1 cellular context compared by ENCODE assay signal in genomic region chr5:176447538-176447981, GRCh38.
TF ChIP-seq lines count a peak whose summit lies in the region.

No MANE protein-coding gene starts in this region.

TF ChIP-seq in K562, 482 proteins besides CTCF, POLR2A, EP300 and RAD21 (continues in another document):
- TF ChIP-seq CREB3L1 (IDR thresholded peaks at IDR 0.05; ENCODE audit: borderline replicate concordance, low read depth) (no peak), NEUROD1 (IDR thresholded peaks at IDR 0.05; ENCODE audit: borderline replicate concordance, low read depth, low read length, partially characterized antibody) (no peak), ZNF395 (CRISPR knock-in tag; IDR thresholded peaks at IDR 0.05) (no peak), ZNF75A (CRISPR knock-in tag; IDR thresholded peaks at IDR 0.05) (no peak), CHCHD3 (CRISPR knock-in tag; IDR thresholded peaks at IDR 0.05) (no peak), MYC (IDR thresholded peaks at IDR 0.05; ENCODE audit: low read depth, low read length) (no peak), MYC (CRISPR knock-in tag; IDR thresholded peaks at IDR 0.05; ENCODE audit: borderline replicate concordance, low read depth) (0 out of 2 replicates have a peak, but pooled peaks have one; percentile 18), JUND (IDR thresholded peaks at IDR 0.05; ENCODE audit: borderline replicate concordance, low read depth, low read length) (no peak), JUND (tag; IDR thresholded peaks at IDR 0.05; ENCODE audit: borderline replicate concordance, low read depth, low read length) (no peak), HSF4 (CRISPR knock-in tag; IDR thresholded peaks at IDR 0.05; ENCODE audit: borderline replicate concordance) (no peak), BRD9 (IDR thresholded peaks at IDR 0.05; ENCODE audit: low read depth, partially characterized antibody) (peak; percentile 13), COPS2 (conservative IDR thresholded peaks at IDR 0.05) (no peak), ARID1B (IDR thresholded peaks at IDR 0.05) (no peak), SRF (CRISPR knock-in tag; IDR thresholded peaks at IDR 0.05) (no peak), MTA2 (IDR thresholded peaks at IDR 0.05; ENCODE audit: low read depth) (no peak), SIN3A (IDR thresholded peaks at IDR 0.05; ENCODE audit: borderline replicate concordance in 2 of 2, control insufficient read depth in 1 of 2, low read depth in 2 of 2, low read length in 2 of 2) (no peak), ZNF57 (CRISPR knock-in tag; IDR thresholded peaks at IDR 0.05) (no peak), HMGN3 (IDR thresholded peaks at IDR 0.05; ENCODE audit: borderline replicate concordance, extremely low read depth, insufficient read length, low read depth, low read length) (peak; percentile 21), DIDO1 (tag; IDR thresholded peaks at IDR 0.05; ENCODE audit: low read depth) (no peak), ILF3 (IDR thresholded peaks at IDR 0.05; ENCODE audit: borderline replicate concordance) (no peak), TAF1 (IDR thresholded peaks at IDR 0.05; ENCODE audit: control insufficient read depth, extremely low read depth, insufficient read depth, low read length, severe bottlenecking) (no peak), CBFA2T2 (conservative IDR thresholded peaks at IDR 0.05) (no peak), ZNF23 (CRISPR knock-in tag; IDR thresholded peaks at IDR 0.05) (no peak), SRSF9 (IDR thresholded peaks at IDR 0.05; ENCODE audit: borderline replicate concordance, low read depth, low read length) (no peak), MAFG (tag; conservative IDR thresholded peaks at IDR 0.05) (no peak), SMARCB1 (IDR thresholded peaks at IDR 0.05; ENCODE audit: insufficient read length, low read depth) (no peak), ZNF184 (CRISPR knock-in tag; IDR thresholded peaks at IDR 0.05) (no peak), ZNF280A (IDR thresholded peaks at IDR 0.05; ENCODE audit: low read depth, partially characterized antibody) (no peak), ZSCAN29 (IDR thresholded peaks at IDR 0.05) (no peak), POLR2G (IDR thresholded peaks at IDR 0.05; ENCODE audit: low read depth, low read length) (peak; percentile 61; the same call in 1 of the 2 replicates), ZBTB2 (IDR thresholded peaks at IDR 0.05) (no peak), ZHX1 (conservative IDR thresholded peaks at IDR 0.05; ENCODE audit: low read length) (no peak), ZBTB17 (CRISPR knock-in tag; IDR thresholded peaks at IDR 0.05) (no peak), MYBL2 (IDR thresholded peaks at IDR 0.05; ENCODE audit: low read depth) (no peak), MYBL2 (CRISPR knock-in tag; IDR thresholded peaks at IDR 0.05; ENCODE audit: borderline replicate concordance) (no peak), MBD1 (CRISPR knock-in tag; IDR thresholded peaks at IDR 0.05) (no peak), RBFOX2 (IDR thresholded peaks at IDR 0.05; ENCODE audit: low read depth, low read length) (peak; percentile 76), YY1 (IDR thresholded peaks at IDR 0.05; ENCODE audit: borderline replicate concordance in 1 of 3, control insufficient read depth in 1 of 3, extremely low read depth in 1 of 3, insufficient read depth in 3 of 3, insufficient read length in 1 of 3, insufficient replicate concordance in 2 of 3, low read depth in 1 of 3, low read length in 2 of 3) (peak in 2 of 3 experiments; percentile 15 to 78), ZNF740 (CRISPR knock-in tag; IDR thresholded peaks at IDR 0.05) (0 out of 2 replicates have a peak, but pooled peaks have one; percentile 19), ZNF740 (tag; IDR thresholded peaks at IDR 0.05) (no peak), ZNF212 (CRISPR knock-in tag; IDR thresholded peaks at IDR 0.05) (no peak), POLR2H (tag; IDR thresholded peaks at IDR 0.05; ENCODE audit: low read depth) (no peak), NCOA1 (IDR thresholded peaks at IDR 0.05; ENCODE audit: low read depth) (no peak), PTTG1 (tag; IDR thresholded peaks at IDR 0.05; ENCODE audit: low read depth) (no peak)
- TF ChIP-seq, protein P1, sequence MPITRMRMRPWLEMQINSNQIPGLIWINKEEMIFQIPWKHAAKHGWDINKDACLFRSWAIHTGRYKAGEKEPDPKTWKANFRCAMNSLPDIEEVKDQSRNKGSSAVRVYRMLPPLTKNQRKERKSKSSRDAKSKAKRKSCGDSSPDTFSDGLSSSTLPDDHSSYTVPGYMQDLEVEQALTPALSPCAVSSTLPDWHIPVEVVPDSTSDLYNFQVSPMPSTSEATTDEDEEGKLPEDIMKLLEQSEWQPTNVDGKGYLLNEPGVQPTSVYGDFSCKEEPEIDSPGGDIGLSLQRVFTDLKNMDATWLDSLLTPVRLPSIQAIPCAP (CRISPR knock-in tag; IDR thresholded peaks at IDR 0.05; ENCODE audit: borderline replicate concordance), result no peak
- TF ChIP-seq, protein P2, sequence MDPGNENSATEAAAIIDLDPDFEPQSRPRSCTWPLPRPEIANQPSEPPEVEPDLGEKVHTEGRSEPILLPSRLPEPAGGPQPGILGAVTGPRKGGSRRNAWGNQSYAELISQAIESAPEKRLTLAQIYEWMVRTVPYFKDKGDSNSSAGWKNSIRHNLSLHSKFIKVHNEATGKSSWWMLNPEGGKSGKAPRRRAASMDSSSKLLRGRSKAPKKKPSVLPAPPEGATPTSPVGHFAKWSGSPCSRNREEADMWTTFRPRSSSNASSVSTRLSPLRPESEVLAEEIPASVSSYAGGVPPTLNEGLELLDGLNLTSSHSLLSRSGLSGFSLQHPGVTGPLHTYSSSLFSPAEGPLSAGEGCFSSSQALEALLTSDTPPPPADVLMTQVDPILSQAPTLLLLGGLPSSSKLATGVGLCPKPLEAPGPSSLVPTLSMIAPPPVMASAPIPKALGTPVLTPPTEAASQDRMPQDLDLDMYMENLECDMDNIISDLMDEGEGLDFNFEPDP (CRISPR knock-in tag; IDR thresholded peaks at IDR 0.05), result no peak
- TF ChIP-seq, protein P3, sequence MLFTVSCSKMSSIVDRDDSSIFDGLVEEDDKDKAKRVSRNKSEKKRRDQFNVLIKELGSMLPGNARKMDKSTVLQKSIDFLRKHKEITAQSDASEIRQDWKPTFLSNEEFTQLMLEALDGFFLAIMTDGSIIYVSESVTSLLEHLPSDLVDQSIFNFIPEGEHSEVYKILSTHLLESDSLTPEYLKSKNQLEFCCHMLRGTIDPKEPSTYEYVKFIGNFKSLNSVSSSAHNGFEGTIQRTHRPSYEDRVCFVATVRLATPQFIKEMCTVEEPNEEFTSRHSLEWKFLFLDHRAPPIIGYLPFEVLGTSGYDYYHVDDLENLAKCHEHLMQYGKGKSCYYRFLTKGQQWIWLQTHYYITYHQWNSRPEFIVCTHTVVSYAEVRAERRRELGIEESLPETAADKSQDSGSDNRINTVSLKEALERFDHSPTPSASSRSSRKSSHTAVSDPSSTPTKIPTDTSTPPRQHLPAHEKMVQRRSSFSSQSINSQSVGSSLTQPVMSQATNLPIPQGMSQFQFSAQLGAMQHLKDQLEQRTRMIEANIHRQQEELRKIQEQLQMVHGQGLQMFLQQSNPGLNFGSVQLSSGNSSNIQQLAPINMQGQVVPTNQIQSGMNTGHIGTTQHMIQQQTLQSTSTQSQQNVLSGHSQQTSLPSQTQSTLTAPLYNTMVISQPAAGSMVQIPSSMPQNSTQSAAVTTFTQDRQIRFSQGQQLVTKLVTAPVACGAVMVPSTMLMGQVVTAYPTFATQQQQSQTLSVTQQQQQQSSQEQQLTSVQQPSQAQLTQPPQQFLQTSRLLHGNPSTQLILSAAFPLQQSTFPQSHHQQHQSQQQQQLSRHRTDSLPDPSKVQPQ (CRISPR knock-in tag; IDR thresholded peaks at IDR 0.05; ENCODE audit: borderline replicate concordance), result no peak
- TF ChIP-seq, protein P4, sequence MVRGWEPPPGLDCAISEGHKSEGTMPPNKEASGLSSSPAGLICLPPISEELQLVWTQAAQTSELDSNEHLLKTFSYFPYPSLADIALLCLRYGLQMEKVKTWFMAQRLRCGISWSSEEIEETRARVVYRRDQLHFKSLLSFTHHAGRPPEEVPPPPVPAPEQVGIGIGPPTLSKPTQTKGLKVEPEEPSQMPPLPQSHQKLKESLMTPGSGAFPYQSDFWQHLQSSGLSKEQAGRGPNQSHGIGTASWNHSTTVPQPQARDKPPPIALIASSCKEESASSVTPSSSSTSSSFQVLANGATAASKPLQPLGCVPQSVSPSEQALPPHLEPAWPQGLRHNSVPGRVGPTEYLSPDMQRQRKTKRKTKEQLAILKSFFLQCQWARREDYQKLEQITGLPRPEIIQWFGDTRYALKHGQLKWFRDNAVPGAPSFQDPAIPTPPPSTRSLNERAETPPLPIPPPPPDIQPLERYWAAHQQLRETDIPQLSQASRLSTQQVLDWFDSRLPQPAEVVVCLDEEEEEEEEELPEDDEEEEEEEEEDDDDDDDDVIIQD (CRISPR knock-in tag; IDR thresholded peaks at IDR 0.05), result no peak
